Comparison of ENCODE assay signal across 10 cellular contexts in genomic region chr17:68759002-68759342, GRCh38.
DNase-seq lines count a peak whose midpoint lies in the region; ATAC-seq, FAIRE-seq and TF ChIP-seq lines count a peak whose summit lies in the region.
"Had no signal": no experiment of that assay in that cellular context is flagged by ENCODE, and none has a peak within 500 bp of the region (broad histone marks: within the 10 kb centered on the region; RNA-seq: fewer than 3 reads in every experiment).

No MANE protein-coding gene starts in this region.

- POLR2A ChIA-PET in endothelial cell of umbilical vein (lab: Charles Lee), result no interaction called here
- POLR2A ChIA-PET in activated CD4-positive, alpha-beta memory T cell treated with anti-CD3 and anti-CD28 coated beads for 36 hours (lab: Charles Lee), result no interaction called here

- no peaks in the 10 kb centered on the region for H3K36me3 Mint-ChIP-seq in stimulated activated naive CD8-positive, alpha-beta T cell treated with anti-CD3 and anti-CD28 coated beads, Interleukin-15, Interleukin-2, amounts not matched to agents 100 ng/mL and 50 ng/mL, for 24 hours (ENCODE audit: low read depth)
- H3K36me3 Mint-ChIP-seq in osteocyte (ENCODE audit: unreplicated experiment), result no peaks in the 10 kb centered on the region
- H3K36me3 Mint-ChIP-seq in activated CD4-positive, alpha-beta memory T cell treated with anti-CD3 and anti-CD28 coated beads for 36 hours, result no peaks in the 10 kb centered on the region
- H3K36me3 Mint-ChIP-seq: stimulated activated effector memory CD8-positive, alpha-beta T cell treated with anti-CD3 and anti-CD28 coated beads, Interleukin-12 subunit alpha, Interleukin-12 subunit beta, amount 100 ng/mL, for 72 hours had no signal

- no peak overlapping the region for H3K4me3 ChIP-seq in endothelial cell of umbilical vein (replicated peaks in 1 of 3; ENCODE audit: insufficient read depth in 1 of 3, low read depth in 1 of 3, low read length in 3 of 3)

- H3K27ac Mint-ChIP-seq in stimulated activated naive CD8-positive, alpha-beta T cell treated with anti-CD3 and anti-CD28 coated beads, Interleukin-15, Interleukin-2, amounts not matched to agents 100 ng/mL and 50 ng/mL, for 24 hours, result peak overlapping the region; percentile 38
- no peak overlapping the region for H3K27ac Mint-ChIP-seq in stimulated activated naive CD8-positive, alpha-beta T cell treated with anti-CD3 and anti-CD28 coated beads, Interleukin-15, amount 100 ng/mL, for 72 hours
- peak overlapping the region; percentile 98 for H3K27ac Mint-ChIP-seq in osteocyte (ENCODE audit: unreplicated experiment)
- no peak overlapping the region for H3K27ac Mint-ChIP-seq in activated CD4-positive, alpha-beta memory T cell treated with anti-CD3 and anti-CD28 coated beads for 36 hours
- H3K27ac Mint-ChIP-seq: stimulated activated effector memory CD8-positive, alpha-beta T cell treated with anti-CD3 and anti-CD28 coated beads, Interleukin-12 subunit alpha, Interleukin-12 subunit beta, amount 100 ng/mL, for 72 hours had no signal

- H3K9me1 ChIP-seq in endothelial cell of umbilical vein (replicated peaks; ENCODE audit: control insufficient read depth, extremely low read depth, insufficient read depth, low read length), result no peaks in the 10 kb centered on the region

- FAIRE-seq in endothelial cell of umbilical vein (lab: Jason Lieb, UNC), result no peak
- FAIRE-seq: colon had no signal

- H3K9me3 Mint-ChIP-seq in stimulated activated naive CD8-positive, alpha-beta T cell treated with anti-CD3 and anti-CD28 coated beads, Interleukin-15, Interleukin-2, amounts not matched to agents 100 ng/mL and 50 ng/mL, for 24 hours, result peaks cover 3% of the 10 kb centered on the region
- no peaks in the 10 kb centered on the region for H3K9me3 Mint-ChIP-seq in stimulated activated naive CD8-positive, alpha-beta T cell treated with anti-CD3 and anti-CD28 coated beads, Interleukin-15, amount 100 ng/mL, for 72 hours
- no peaks in the 10 kb centered on the region for H3K9me3 Mint-ChIP-seq in osteocyte (ENCODE audit: unreplicated experiment)
- H3K9me3 Mint-ChIP-seq in activated CD4-positive, alpha-beta memory T cell treated with anti-CD3 and anti-CD28 coated beads for 36 hours, result no peaks in the 10 kb centered on the region

- intact Hi-C loops in endothelial cell of umbilical vein (cut with micrococcal nuclease), result loop anchor here (1.0 kb wide), 2 partner anchors 145 to 293 kb away; no protein-coding TSS in a partner anchor
- intact Hi-C loops in activated CD4-positive, alpha-beta memory T cell treated with anti-CD3 and anti-CD28 coated beads for 36 hours (cut with micrococcal nuclease), result no loop called here

- peaks cover 10% of the 10 kb centered on the region for H3K27me3 Mint-ChIP-seq in stimulated activated naive CD8-positive, alpha-beta T cell treated with anti-CD3 and anti-CD28 coated beads, Interleukin-15, Interleukin-2, amounts not matched to agents 100 ng/mL and 50 ng/mL, for 24 hours
- no peaks in the 10 kb centered on the region for H3K27me3 Mint-ChIP-seq in stimulated activated naive CD8-positive, alpha-beta T cell treated with anti-CD3 and anti-CD28 coated beads, Interleukin-15, amount 100 ng/mL, for 72 hours
- H3K27me3 Mint-ChIP-seq in osteocyte (ENCODE audit: unreplicated experiment), result no peaks in the 10 kb centered on the region
- peaks cover 2% of the 10 kb centered on the region for H3K27me3 Mint-ChIP-seq in activated CD4-positive, alpha-beta memory T cell treated with anti-CD3 and anti-CD28 coated beads for 36 hours

- H3K4me1 Mint-ChIP-seq in stimulated activated naive CD8-positive, alpha-beta T cell treated with anti-CD3 and anti-CD28 coated beads, Interleukin-15, Interleukin-2, amounts not matched to agents 100 ng/mL and 50 ng/mL, for 24 hours (ENCODE audit: low read depth), result peaks cover 13% of the 10 kb centered on the region
- peaks cover 18% of the 10 kb centered on the region for H3K4me1 Mint-ChIP-seq in stimulated activated naive CD8-positive, alpha-beta T cell treated with anti-CD3 and anti-CD28 coated beads, Interleukin-15, amount 100 ng/mL, for 72 hours
- peaks cover 14% of the 10 kb centered on the region for H3K4me1 Mint-ChIP-seq in osteocyte (ENCODE audit: unreplicated experiment)
- H3K4me1 Mint-ChIP-seq in activated CD4-positive, alpha-beta memory T cell treated with anti-CD3 and anti-CD28 coated beads for 36 hours (ENCODE audit: low read depth), result peaks cover 8% of the 10 kb centered on the region

- dilution Hi-C loops in endothelial cell of umbilical vein (cut with MboI; ENCODE audit: extremely low pct_ligation_motif_present, low sequenced_read_pairs), result no loop called here

- no peak overlapping the region for H3K27ac ChIP-seq in endothelial cell of umbilical vein (ENCODE audit: insufficient read depth, low read depth, low read length)

- BruUV-seq in endothelial cell of umbilical vein (replicated peaks; lab: Mats Ljungman, UMichigan), result no TSS peak

- no peak overlapping the region for H3K4me3 Mint-ChIP-seq in stimulated activated naive CD8-positive, alpha-beta T cell treated with anti-CD3 and anti-CD28 coated beads, Interleukin-15, Interleukin-2, amounts not matched to agents 100 ng/mL and 50 ng/mL, for 24 hours
- H3K4me3 Mint-ChIP-seq in stimulated activated naive CD8-positive, alpha-beta T cell treated with anti-CD3 and anti-CD28 coated beads, Interleukin-15, amount 100 ng/mL, for 72 hours, result no peak overlapping the region
- peak overlapping the region; percentile 39 for H3K4me3 Mint-ChIP-seq in osteocyte (ENCODE audit: unreplicated experiment)
- no peak overlapping the region for H3K4me3 Mint-ChIP-seq in activated CD4-positive, alpha-beta memory T cell treated with anti-CD3 and anti-CD28 coated beads for 36 hours

- DNase-seq in stimulated activated naive CD8-positive, alpha-beta T cell treated with anti-CD3 and anti-CD28 coated beads, Interleukin-15, amount 100 ng/mL, for 72 hours, result no peak
- DNase-seq in endothelial cell of umbilical vein (ENCODE audit: low read depth, low spot score) (no peak), osteocyte (ENCODE audit: extremely low spot score, unreplicated experiment) (no peak), NCI-H524 treated with DMSO at 0.1 percent for 48 hours (lab: John Stamatoyannopoulos, UW) (no peak)
- no peak for DNase-seq in activated CD4-positive, alpha-beta memory T cell treated with anti-CD3 and anti-CD28 coated beads for 36 hours
- no peak for DNase-seq in activated CD4-positive, alpha-beta T cell treated with anti-CD3 and anti-CD28 coated beads, Interleukin-2, amount 50 U/mL, for 1 hour

- H3K27me3 ChIP-seq in endothelial cell of umbilical vein (ENCODE audit: control insufficient read depth in 2 of 2, insufficient read depth in 2 of 2, low read length in 2 of 2), result no peaks in the 10 kb centered on the region

- H3K36me3 ChIP-seq in endothelial cell of umbilical vein (ENCODE audit: control insufficient read depth in 2 of 2, extremely low read depth in 1 of 2, insufficient read depth in 2 of 2, low read length in 2 of 2), result no peaks in the 10 kb centered on the region

- no peak overlapping the region for H3K9ac ChIP-seq in endothelial cell of umbilical vein (replicated peaks; ENCODE audit: extremely low read depth, insufficient read depth, low read length)

- TF ChIP-seq POLR2A in endothelial cell of umbilical vein (IDR thresholded peaks at IDR 0.05; ENCODE audit: low read depth, low read length), result no peak

- peak overlapping the region; percentile 97 for H3K4me2 ChIP-seq in endothelial cell of umbilical vein (ENCODE audit: insufficient read depth, low read length)

- H3K4me1 ChIP-seq in endothelial cell of umbilical vein (ENCODE audit: control insufficient read depth, extremely low read depth, insufficient read depth, low read length), result peaks cover 9% of the 10 kb centered on the region

- no peak for TF ChIP-seq CTCF in endothelial cell of umbilical vein (IDR thresholded peaks at IDR 0.05; ENCODE audit: extremely low read depth in 1 of 2, insufficient read depth in 1 of 2, low read depth in 1 of 2, low read length in 2 of 2)
- TF ChIP-seq CTCF in osteocyte (IDR thresholded peaks at IDR 0.05), result no peak

- ATAC-seq in stimulated activated naive CD8-positive, alpha-beta T cell treated with anti-CD3 and anti-CD28 coated beads, Interleukin-15, amount 100 ng/mL, for 72 hours, result no peak
- ATAC-seq in HG03025 (IDR thresholded peaks at IDR 0.05; ENCODE audit: low FRiP score, unreplicated experiment), result no peak

- CTCF ChIA-PET in endothelial cell of umbilical vein (lab: Charles Lee), result interaction anchor here (0.7 to 5.2 kb wide), 9 partner anchors 24 to 586 kb away, joined by 3 to 40 read pairs (median 3); partner anchors contain the start of gene WIPI1
- CTCF ChIA-PET in activated CD4-positive, alpha-beta memory T cell treated with anti-CD3 and anti-CD28 coated beads for 36 hours (lab: Charles Lee), result interaction anchor here (0.7 to 1.0 kb wide), 2 partner anchors 212 to 225 kb away, joined by 3 read pairs; no protein-coding TSS in a partner anchor

- H3K79me2 ChIP-seq in endothelial cell of umbilical vein (ENCODE audit: control insufficient read depth, insufficient read depth, low read length), result no peaks in the 10 kb centered on the region

- H3K9me3 ChIP-seq in endothelial cell of umbilical vein (replicated peaks; ENCODE audit: control insufficient read depth, insufficient read depth, low read length), result no peaks in the 10 kb centered on the region

- no peaks in the 10 kb centered on the region for H4K20me1 ChIP-seq in endothelial cell of umbilical vein (replicated peaks; ENCODE audit: control insufficient read depth, extremely low read depth, insufficient read depth, low read length)

- peak overlapping the region; percentile 86 for H2AFZ ChIP-seq in endothelial cell of umbilical vein (ENCODE audit: low read depth, low read length)

TF ChIP-seq in endothelial cell of umbilical vein, 7 proteins besides CTCF, POLR2A, EP300 and RAD21:
- TF ChIP-seq EZH2 (IDR thresholded peaks at IDR 0.05; ENCODE audit: borderline replicate concordance, low read depth, low read length, severe bottlenecking) (no peak), MYC (IDR thresholded peaks at IDR 0.05; ENCODE audit: low read depth, low read length) (no peak), JUN (IDR thresholded peaks at IDR 0.05; ENCODE audit: borderline replicate concordance, insufficient read depth, insufficient read length, low read depth) (no peak), FOS (IDR thresholded peaks at IDR 0.05; ENCODE audit: borderline replicate concordance, insufficient read depth, low read length) (no peak), GATA2 (IDR thresholded peaks at IDR 0.05; ENCODE audit: insufficient read depth, insufficient read length, low read depth, low read length) (no peak), MAX (IDR thresholded peaks at IDR 0.05; ENCODE audit: insufficient read depth, insufficient read length) (no peak), POLR2AphosphoS5 (IDR thresholded peaks at IDR 0.05; ENCODE audit: insufficient read depth, low read depth, low read length) (no peak)

Comparison
In these comparisons a context has a peak if more than half of its experiments do, and no peak if none do; other contexts are left out.
1. H3K27ac Mint-ChIP-seq: peak in stimulated activated naive CD8-positive, alpha-beta T cell treated with anti-CD3 and anti-CD28 coated beads, Interleukin-15, Interleukin-2, amounts not matched to agents 100 ng/mL and 50 ng/mL, for 24 hours (single experiment) and osteocyte (single experiment); none in stimulated activated naive CD8-positive, alpha-beta T cell treated with anti-CD3 and anti-CD28 coated beads, Interleukin-15, amount 100 ng/mL, for 72 hours (0 of 2) and activated CD4-positive, alpha-beta memory T cell treated with anti-CD3 and anti-CD28 coated beads for 36 hours (single experiment).